ENCODE assay signal across 20 cellular contexts in genomic region chr2:230811508-230811907, GRCh38. TPM values are rescaled to one million over a fixed set of nuclear protein-coding genes. Genes with fewer than 3 reads are reported as not detected.
DNase-seq lines count a peak whose midpoint lies in the region; ATAC-seq and TF ChIP-seq lines count a peak whose summit lies in the region.
"Had no signal": no experiment of that assay in that cellular context is flagged by ENCODE, and none has a peak within 500 bp of the region (broad histone marks: within the 10 kb centered on the region; RNA-seq: fewer than 3 reads in every experiment).

No MANE protein-coding gene starts in this region.

- no peaks in the 10 kb centered on the region for H3K9me3 Mint-ChIP-seq in activated CD8-positive, alpha-beta memory T cell treated with anti-CD3 and anti-CD28 coated beads, Interleukin-2, amount 10 ng/mL, durations not matched to agents 7 days and 5 days (ENCODE audit: low read depth)
- H3K9me3 Mint-ChIP-seq in neural progenitor cell (no peaks in the 10 kb centered on the region), immature natural killer cell (no peaks in the 10 kb centered on the region)
- H3K9me3 Mint-ChIP-seq: activated naive CD4-positive, alpha-beta T cell treated with anti-CD3 and anti-CD28 coated beads, Interleukin-2, amount 50 U/mL, for 72 hours had no signal

- no peak for DNase-seq in activated CD8-positive, alpha-beta memory T cell treated with anti-CD3 and anti-CD28 coated beads, Interleukin-2, amount 10 ng/mL, durations not matched to agents 7 days and 5 days
- no peak for DNase-seq in activated CD8-positive, alpha-beta memory T cell treated with anti-CD3 and anti-CD28 coated beads, Interleukin-2, amount 50 U/mL, for 4 hours
- DNase-seq in T-helper 17 cell = no peak
- no peak for DNase-seq in epithelial cell of prostate (ENCODE audit: low read depth, low spot score)
- DNase-seq in neural progenitor cell (ENCODE audit: low spot score) = no peak
- no peak for DNase-seq in amniotic stem cell (lab: John Stamatoyannopoulos, UW)
- DNase-seq in NAMALWA (ENCODE audit: low spot score) = no peak
- no peak for DNase-seq in immature natural killer cell
- DNase-seq: activated CD4-positive, alpha-beta T cell treated with anti-CD3 and anti-CD28 coated beads, Interleukin-2, amount 50 U/mL, for 1 hour; BE2C; cortex of kidney; GM23248; heart right ventricle; Kasumi-1; left ventricle myocardium inferior; NCI-H1092 treated with DMSO at 0.1 percent for 48 hours; NCI-H2029 treated with DMSO at 0.1 percent for 48 hours; SIG-M5; T-helper 1 cell had no signal

- peak overlapping the region; percentile 2 for H3K27ac Mint-ChIP-seq in activated CD8-positive, alpha-beta memory T cell treated with anti-CD3 and anti-CD28 coated beads, Interleukin-2, amount 10 ng/mL, durations not matched to agents 7 days and 5 days
- peak overlapping the region; percentile 57 for H3K27ac Mint-ChIP-seq in T-helper 17 cell
- H3K27ac Mint-ChIP-seq in neural progenitor cell = peak overlapping the region; percentile 2
- H3K27ac Mint-ChIP-seq in immature natural killer cell = no peak overlapping the region

- H3K9me3 ChIP-seq in T-helper 17 cell (ENCODE audit: control insufficient read depth, low read length, poor library complexity, severe bottlenecking) = no peaks in the 10 kb centered on the region
- H3K9me3 ChIP-seq in neural progenitor cell (ENCODE audit: low read depth) = no peaks in the 10 kb centered on the region
- H3K9me3 ChIP-seq: BE2C, heart right ventricle, left ventricle myocardium inferior had no signal

- no peak overlapping the region for H3K4me3 ChIP-seq in neural progenitor cell
- H3K4me3 ChIP-seq: GM23248, heart right ventricle, left ventricle myocardium inferior had no signal

- no peaks in the 10 kb centered on the region for H3K27me3 Mint-ChIP-seq in activated CD8-positive, alpha-beta memory T cell treated with anti-CD3 and anti-CD28 coated beads, Interleukin-2, amount 10 ng/mL, durations not matched to agents 7 days and 5 days
- H3K27me3 Mint-ChIP-seq in T-helper 17 cell (no peaks in the 10 kb centered on the region), neural progenitor cell (ENCODE audit: insufficient read depth, low read depth) (no peaks in the 10 kb centered on the region), immature natural killer cell (ENCODE audit: low read depth in 3 of 3) (peaks cover 0 to 2% (median 0%) of the 10 kb centered on the region in 3 donors)

- no peaks in the 10 kb centered on the region for H3F3A ChIP-seq in neural progenitor cell (ENCODE audit: low read depth)

- H3K36me3 Mint-ChIP-seq in activated CD8-positive, alpha-beta memory T cell treated with anti-CD3 and anti-CD28 coated beads, Interleukin-2, amount 10 ng/mL, durations not matched to agents 7 days and 5 days = peaks cover 47% of the 10 kb centered on the region
- H3K36me3 Mint-ChIP-seq in T-helper 17 cell (ENCODE audit: low read depth) (peaks cover 6% of the 10 kb centered on the region), neural progenitor cell (peaks cover 30% of the 10 kb centered on the region), immature natural killer cell (peaks cover 6 to 38% (median 12%) of the 10 kb centered on the region in 3 donors)

- H3K79me2 ChIP-seq in neural progenitor cell (ENCODE audit: low read depth) = no peaks in the 10 kb centered on the region

- H3K4me1 ChIP-seq in neural progenitor cell = peaks cover 7% of the 10 kb centered on the region
- H3K4me1 ChIP-seq: BE2C, heart right ventricle had no signal

- H3K4me1 Mint-ChIP-seq in activated CD8-positive, alpha-beta memory T cell treated with anti-CD3 and anti-CD28 coated beads, Interleukin-2, amount 10 ng/mL, durations not matched to agents 7 days and 5 days = peaks cover 11% of the 10 kb centered on the region
- H3K4me1 Mint-ChIP-seq in T-helper 17 cell (peaks cover 11% of the 10 kb centered on the region), neural progenitor cell (peaks cover 7% of the 10 kb centered on the region), immature natural killer cell (peaks cover 2 to 19% of the 10 kb centered on the region in 2 donors)

- no peak overlapping the region for H3K4me3 Mint-ChIP-seq in activated CD8-positive, alpha-beta memory T cell treated with anti-CD3 and anti-CD28 coated beads, Interleukin-2, amount 10 ng/mL, durations not matched to agents 7 days and 5 days
- peak overlapping the region; percentile 25 for H3K4me3 Mint-ChIP-seq in T-helper 17 cell
- H3K4me3 Mint-ChIP-seq in neural progenitor cell = no peak overlapping the region
- H3K4me3 Mint-ChIP-seq in immature natural killer cell = no peak overlapping the region

- H3K9ac ChIP-seq in neural progenitor cell = no peak overlapping the region
- H3K9ac ChIP-seq: GM23248 had no signal

- no peaks in the 10 kb centered on the region for H3K27me3 ChIP-seq in neural progenitor cell
- H3K27me3 ChIP-seq: BE2C, heart right ventricle had no signal

- H2AFZ ChIP-seq in neural progenitor cell (replicated peaks) = no peak overlapping the region
- H2AFZ ChIP-seq: GM23248 had no signal

- no peak overlapping the region for H3K4me2 ChIP-seq in neural progenitor cell

- no peak for TF ChIP-seq CTCF in neural progenitor cell (IDR thresholded peaks at IDR 0.05)

- H3K27ac ChIP-seq in epithelial cell of prostate (peak overlapping the region; percentile 2), neural progenitor cell (no peak overlapping the region)
- H3K27ac ChIP-seq: GM23248, heart right ventricle, left ventricle myocardium inferior had no signal

- no peaks in the 10 kb centered on the region for H3K36me3 ChIP-seq in neural progenitor cell

- peaks cover under 1% of the 10 kb centered on the region for H4K20me1 ChIP-seq in neural progenitor cell (ENCODE audit: low read depth)

- no peak for ATAC-seq in activated CD8-positive, alpha-beta memory T cell treated with anti-CD3 and anti-CD28 coated beads, Interleukin-2, amount 10 ng/mL, durations not matched to agents 7 days and 5 days
- no peak for ATAC-seq in T-helper 17 cell
- ATAC-seq: activated naive CD4-positive, alpha-beta T cell treated with anti-CD3 and anti-CD28 coated beads, Interleukin-2, amount 50 U/mL, for 72 hours; heart right ventricle had no signal

- CTCF ChIA-PET in activated CD8-positive, alpha-beta memory T cell treated with anti-CD3 and anti-CD28 coated beads, Interleukin-2, amount 10 ng/mL, durations not matched to agents 7 days and 5 days (lab: Charles Lee) = interaction anchor here (0.8 to 2.0 kb wide), 2 partner anchors 13 to 99 kb away, joined by 3 to 9 read pairs; partner anchors contain the start of gene CAB39

RNA-seq across cellular contexts. Expression of gene ITM2C, which starts 53.2 kb away (rescaled TPM):
- total RNA-seq in activated CD8-positive, alpha-beta memory T cell treated with anti-CD3 and anti-CD28 coated beads, Interleukin-2, amount 10 ng/mL, durations not matched to agents 7 days and 5 days = 100 to 1,000 TPM in 1 of 2 experiments, 10 to 100 TPM in 1; 65.1 to 115 TPM
- total RNA-seq in T-helper 17 cell (10 to 100 TPM; 15.3 to 18.6 TPM), neural progenitor cell (ENCODE audit: low replicate concordance) (84.6 and 146 TPM in 2 replicates)
- 10 to 100 TPM in 2 of 3 donors, 1 to 10 TPM in 1; 5.3 to 23.7 (median 16.9) TPM for polyA plus RNA-seq in immature natural killer cell

Comparison
In these comparisons a context has a peak if more than half of its experiments do, and no peak if none do; other contexts are left out.
1. H3K27ac Mint-ChIP-seq: peak in activated CD8-positive, alpha-beta memory T cell treated with anti-CD3 and anti-CD28 coated beads, Interleukin-2, amount 10 ng/mL, durations not matched to agents 7 days and 5 days (single experiment), T-helper 17 cell (single experiment) and neural progenitor cell (single experiment); none in immature natural killer cell (0 of 6).